ENCODE assay signal across 2 cellular contexts in genomic region chr6:44222486-44222986, GRCh38.
TF ChIP-seq lines count a peak whose summit lies in the region.

No MANE protein-coding gene starts in this region.

TF ChIP-seq in endothelial cell of umbilical vein, 7 proteins besides CTCF, POLR2A, EP300 and RAD21:
- TF ChIP-seq POLR2AphosphoS5 (IDR thresholded peaks at IDR 0.05; ENCODE audit: insufficient read depth, low read depth, low read length) (no peak), GATA2 (IDR thresholded peaks at IDR 0.05; ENCODE audit: insufficient read depth, insufficient read length, low read depth, low read length) (no peak), MYC (IDR thresholded peaks at IDR 0.05; ENCODE audit: low read depth, low read length) (no peak), FOS (IDR thresholded peaks at IDR 0.05; ENCODE audit: borderline replicate concordance, insufficient read depth, low read length) (no peak), JUN (IDR thresholded peaks at IDR 0.05; ENCODE audit: borderline replicate concordance, insufficient read depth, insufficient read length, low read depth) (no peak), EZH2 (IDR thresholded peaks at IDR 0.05; ENCODE audit: borderline replicate concordance, low read depth, low read length, severe bottlenecking) (no peak)
- TF ChIP-seq, protein P1, sequence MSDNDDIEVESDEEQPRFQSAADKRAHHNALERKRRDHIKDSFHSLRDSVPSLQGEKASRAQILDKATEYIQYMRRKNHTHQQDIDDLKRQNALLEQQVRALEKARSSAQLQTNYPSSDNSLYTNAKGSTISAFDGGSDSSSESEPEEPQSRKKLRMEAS (IDR thresholded peaks at IDR 0.05; ENCODE audit: insufficient read depth, insufficient read length), result no peak

TF ChIP-seq in GM12891, 5 proteins besides CTCF, POLR2A, EP300 and RAD21:
- TF ChIP-seq SPI1 (IDR thresholded peaks at IDR 0.05; ENCODE audit: low read depth, low read length) (no peak), TAF1 (IDR thresholded peaks at IDR 0.05; ENCODE audit: low read depth, low read length) (no peak), PAX5 (IDR thresholded peaks at IDR 0.05; ENCODE audit: insufficient read depth, low read length, severe bottlenecking) (no peak), POLR2AphosphoS5 (IDR thresholded peaks at IDR 0.05; ENCODE audit: low read depth, low read length) (no peak), POU2F2 (IDR thresholded peaks at IDR 0.05; ENCODE audit: low read depth, low read length) (no peak)
